In the genomic region with DNA sequence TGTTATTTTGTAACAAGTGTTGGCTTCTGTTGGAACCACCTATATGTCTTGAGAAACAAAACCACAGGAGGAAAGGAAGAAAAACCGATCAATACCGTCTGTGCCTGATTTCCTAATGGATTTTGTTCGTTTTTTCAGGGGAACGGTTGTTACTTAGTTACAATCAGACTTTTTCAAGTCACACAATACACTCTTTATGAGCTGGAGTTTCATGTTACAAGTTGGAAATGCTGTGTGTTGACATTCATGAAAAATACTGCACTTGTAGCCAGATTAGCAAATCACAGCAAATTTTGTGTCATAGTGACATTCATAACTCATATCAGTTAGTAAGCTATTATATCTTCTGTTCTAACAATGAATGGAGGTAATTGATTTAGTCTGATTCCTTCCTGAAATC, we compare ENCODE assay signal across 21 cellular contexts.
DNase-seq lines count a peak whose midpoint lies in the region; ATAC-seq, FAIRE-seq and TF ChIP-seq lines count a peak whose summit lies in the region.
"Had no signal": no experiment of that assay in that cellular context is flagged by ENCODE, and none has a peak within 500 bp of the region (broad histone marks: within the 10 kb centered on the region; RNA-seq: fewer than 3 reads in every experiment).

No MANE protein-coding gene starts in this region.

- no peak overlapping the region for H2BK120ac ChIP-seq in neuronal stem cell (ENCODE audit: low read depth, low read length)

- H3K79me2 ChIP-seq in GM12878 (ENCODE audit: control insufficient read depth, insufficient read depth, low read length) = no peaks in the 10 kb centered on the region

- SMC1A ChIA-PET in GM12878 (lab: Charles Lee; ENCODE audit: uncharacterized antibody, unreplicated experiment) = no interaction called here

- H3K18ac ChIP-seq in neuronal stem cell (ENCODE audit: low read length) = no peak overlapping the region

- H3K9ac ChIP-seq in GM12878 (ENCODE audit: control insufficient read depth, insufficient read depth, low read length) = no peak overlapping the region
- no peak overlapping the region for H3K9ac ChIP-seq in neuronal stem cell (ENCODE audit: low read depth, low read length, poor library complexity)

- FAIRE-seq in GM12878 (lab: Jason Lieb, UNC) = peak; percentile 31

- in situ Hi-C loops in GM12878 (cut with MboI) = no loop called here

- H3K27ac ChIP-seq in GM12878 (ENCODE audit: control insufficient read depth, insufficient read depth) (no peak overlapping the region), testis (peak overlapping the region; percentile 25 to 49), neuronal stem cell (replicated peaks; ENCODE audit: low read length) (no peak overlapping the region)
- H3K27ac ChIP-seq: RWPE1, SJCRH30 had no signal

- no peak overlapping the region for H3K4ac ChIP-seq in neuronal stem cell (ENCODE audit: low read length)

- H3K36me3 ChIP-seq in GM12878 (ENCODE audit: control insufficient read depth in 2 of 2, insufficient read depth in 2 of 2, low read length in 1 of 2) = peaks cover 0 to 4% of the 10 kb centered on the region in 2 experiments; a peak in 1 of 4 replicates
- H3K36me3 ChIP-seq in testis (ENCODE audit: low read depth, missing control alignments) = no peaks in the 10 kb centered on the region
- peaks cover 0 to 45% of the 10 kb centered on the region in 2 donors for H3K36me3 ChIP-seq in neuronal stem cell (replicated peaks in 1 of 2; ENCODE audit: control insufficient read depth in 2 of 2, insufficient read depth in 2 of 2, low read length in 2 of 2)
- H3K36me3 ChIP-seq: BE2C, HAP-1 had no signal

- no peak overlapping the region for H3K14ac ChIP-seq in neuronal stem cell (ENCODE audit: low read length)

- no peak for ATAC-seq in GM12878
- ATAC-seq in HG02938 (IDR thresholded peaks at IDR 0.05; ENCODE audit: unreplicated experiment) = no peak
- ATAC-seq: PC-3 had no signal

- RAD21 ChIA-PET in GM12878 (lab: Charles Lee; ENCODE audit: unreplicated experiment) = interaction anchor here (0.6 to 1.3 kb wide), 2 partner anchors 13 to 1625 kb away, joined by 3 read pairs; no protein-coding TSS in a partner anchor

- TF ChIP-seq RAD21 in GM12878 (IDR thresholded peaks at IDR 0.05; ENCODE audit: insufficient read depth, low read depth, low read length) = no peak

- CTCF ChIA-PET in GM12878 (lab: Yijun Ruan, JAX) = interaction anchor here (0.7 to 1.5 kb wide), 3 partner anchors 10 to 62 kb away, joined by 3 read pairs; no protein-coding TSS in a partner anchor

- intact Hi-C loops in GM12878 (cut with micrococcal nuclease; ENCODE audit: unreplicated experiment) (no loop called here), testis (cut with DNase I; ENCODE audit: low total_unique reads) (no loop called here)

- H2BK12ac ChIP-seq in neuronal stem cell (ENCODE audit: low read length) = no peak overlapping the region

- H3K4me3 ChIP-seq in GM12878 (no peak overlapping the region), testis (no peak overlapping the region), neuronal stem cell (ENCODE audit: low read length in 2 of 2) (no peak overlapping the region)
- H3K4me3 ChIP-seq: HAP-1, SJCRH30 had no signal

- H3K9me3 ChIP-seq in GM12878 (replicated peaks; ENCODE audit: control insufficient read depth, insufficient read depth, low read length) (no peaks in the 10 kb centered on the region), testis (no peaks in the 10 kb centered on the region), neuronal stem cell (replicated peaks in 1 of 2; ENCODE audit: control insufficient read depth in 2 of 2, insufficient read depth in 1 of 2, low read depth in 1 of 2, low read length in 2 of 2) (no peaks in the 10 kb centered on the region)
- H3K9me3 ChIP-seq: BE2C, HAP-1, SJCRH30 had no signal

- no peak overlapping the region for H2AK5ac ChIP-seq in neuronal stem cell (ENCODE audit: low read depth, low read length)

- H3K79me1 ChIP-seq in neuronal stem cell (ENCODE audit: low read depth, low read length) = no peaks in the 10 kb centered on the region

- no peaks in the 10 kb centered on the region for H4K20me1 ChIP-seq in GM12878 (ENCODE audit: control insufficient read depth, insufficient read depth)

- TF ChIP-seq POLR2A in GM12878 (IDR thresholded peaks at IDR 0.05; ENCODE audit: low read depth, low read length) (no peak), testis (IDR thresholded peaks at IDR 0.05) (no peak)

- H3K27me3 ChIP-seq in GM12878 (replicated peaks in 1 of 2; ENCODE audit: control insufficient read depth in 2 of 2, insufficient read depth in 2 of 2, low read length in 1 of 2) (no peaks in the 10 kb centered on the region), testis (no peaks in the 10 kb centered on the region), neuronal stem cell (ENCODE audit: control insufficient read depth in 3 of 3, insufficient read depth in 3 of 3, low read depth in 1 of 3, low read length in 3 of 3) (no peaks in the 10 kb centered on the region)
- H3K27me3 ChIP-seq: BE2C, SJCRH30 had no signal

- WGBS in GM12878 (ENCODE audit: insufficient coverage, insufficient replicate concordance, low lambda C conversion rate, missing lambda C conversion rate) = 82% methylated on average over 4 of the region's 4 CpGs
- 51 to 52% methylated on average over 4 of the region's 4 CpGs for WGBS in testis, 2 donors
- WGBS in neuronal stem cell (ENCODE audit: extremely low coverage in 2 of 2, insufficient read length in 2 of 2, insufficient replicate concordance in 1 of 2), 2 donors = no CpG with 5 or more reads among the region's 4 CpGs

- DNase-seq in NCI-H2107 treated with DMSO at 0.1 percent for 48 hours (lab: John Stamatoyannopoulos, UW; ENCODE audit: unreplicated experiment) (peak; percentile 18), NCI-H2107 (lab: John Stamatoyannopoulos, UW) (no peak), GM12878 (ENCODE audit: low read depth, low spot score) (no peak), left kidney (ENCODE audit: low read depth, low spot score) (peak; percentile 29), testis (no peak), midbrain (lab: John Stamatoyannopoulos, UW) (no peak), neuronal stem cell (ENCODE audit: low spot score) (no peak)
- DNase-seq: 8988T; BE2C; CD4-positive, alpha-beta T cell; DMS79 treated with DMSO at 0.1 percent for 48 hours; KBM-7; NCI-H1092 treated with DMSO at 0.1 percent for 48 hours; NCI-H1694 treated with DMSO at 0.1 percent for 48 hours; NCI-H2171 treated with DMSO at 0.1 percent for 48 hours; NCI-H748 treated with DMSO at 0.1 percent for 48 hours; PC-3; SJCRH30 had no signal

- TF ChIP-seq EP300 in GM12878 (IDR thresholded peaks at IDR 0.05; ENCODE audit: borderline replicate concordance in 1 of 2, control insufficient read depth in 1 of 2, low read depth in 2 of 2, low read length in 2 of 2) = no peak

- H3K23ac ChIP-seq in neuronal stem cell (ENCODE audit: low read depth, low read length, poor library complexity) = no peak overlapping the region

- H2AFZ ChIP-seq in GM12878 (ENCODE audit: control insufficient read depth, low read depth, low read length) (no peak overlapping the region), neuronal stem cell (ENCODE audit: low read length) (no peak overlapping the region)

- no peak overlapping the region for H3K4me2 ChIP-seq in GM12878 (ENCODE audit: control insufficient read depth, insufficient read depth)
- H3K4me2 ChIP-seq in neuronal stem cell (ENCODE audit: insufficient read depth, low read length, poor library complexity, severe bottlenecking) = no peak overlapping the region

- POLR2A ChIA-PET in GM12878 (lab: Charles Lee) = no interaction called here

- H4K91ac ChIP-seq in neuronal stem cell (ENCODE audit: low read depth, low read length, poor library complexity) = no peak overlapping the region

- TF ChIP-seq CTCF in GM12878 (IDR thresholded peaks at IDR 0.05 in 2 of 3, conservative IDR thresholded peaks at IDR 0.05 in 1 of 3; ENCODE audit: control insufficient read depth in 2 of 3, extremely low read depth in 1 of 3, insufficient read depth in 1 of 3, low read depth in 3 of 3, low read length in 3 of 3) (no peak), testis (IDR thresholded peaks at IDR 0.05) (no peak)

- no peak overlapping the region for H4K8ac ChIP-seq in neuronal stem cell (ENCODE audit: low read depth, low read length)

- no peak overlapping the region for H2BK15ac ChIP-seq in neuronal stem cell (ENCODE audit: low read length)

- TSS peak; percentile 36 for BruUV-seq in GM12878 (replicated peaks; lab: Mats Ljungman, UMichigan)

- H3K4me1 ChIP-seq in GM12878 (ENCODE audit: control insufficient read depth, insufficient read depth, low read length) = no peaks in the 10 kb centered on the region
- H3K4me1 ChIP-seq in testis = no peaks in the 10 kb centered on the region
- no peaks in the 10 kb centered on the region for H3K4me1 ChIP-seq in neuronal stem cell (ENCODE audit: control insufficient read depth in 2 of 2, insufficient read depth in 1 of 2, low read depth in 1 of 2, low read length in 2 of 2)
- H3K4me1 ChIP-seq: BE2C, HAP-1 had no signal

- no peak overlapping the region for H2BK5ac ChIP-seq in neuronal stem cell (ENCODE audit: low read length)

TF ChIP-seq in GM12878, 131 proteins besides CTCF, POLR2A, EP300 and RAD21 (continues in another document):
- TF ChIP-seq, protein P1, sequence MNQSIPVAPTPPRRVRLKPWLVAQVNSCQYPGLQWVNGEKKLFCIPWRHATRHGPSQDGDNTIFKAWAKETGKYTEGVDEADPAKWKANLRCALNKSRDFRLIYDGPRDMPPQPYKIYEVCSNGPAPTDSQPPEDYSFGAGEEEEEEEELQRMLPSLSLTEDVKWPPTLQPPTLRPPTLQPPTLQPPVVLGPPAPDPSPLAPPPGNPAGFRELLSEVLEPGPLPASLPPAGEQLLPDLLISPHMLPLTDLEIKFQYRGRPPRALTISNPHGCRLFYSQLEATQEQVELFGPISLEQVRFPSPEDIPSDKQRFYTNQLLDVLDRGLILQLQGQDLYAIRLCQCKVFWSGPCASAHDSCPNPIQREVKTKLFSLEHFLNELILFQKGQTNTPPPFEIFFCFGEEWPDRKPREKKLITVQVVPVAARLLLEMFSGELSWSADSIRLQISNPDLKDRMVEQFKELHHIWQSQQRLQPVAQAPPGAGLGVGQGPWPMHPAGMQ (IDR thresholded peaks at IDR 0.05; ENCODE audit: borderline replicate concordance) = no peak
- TF ChIP-seq, protein P2, sequence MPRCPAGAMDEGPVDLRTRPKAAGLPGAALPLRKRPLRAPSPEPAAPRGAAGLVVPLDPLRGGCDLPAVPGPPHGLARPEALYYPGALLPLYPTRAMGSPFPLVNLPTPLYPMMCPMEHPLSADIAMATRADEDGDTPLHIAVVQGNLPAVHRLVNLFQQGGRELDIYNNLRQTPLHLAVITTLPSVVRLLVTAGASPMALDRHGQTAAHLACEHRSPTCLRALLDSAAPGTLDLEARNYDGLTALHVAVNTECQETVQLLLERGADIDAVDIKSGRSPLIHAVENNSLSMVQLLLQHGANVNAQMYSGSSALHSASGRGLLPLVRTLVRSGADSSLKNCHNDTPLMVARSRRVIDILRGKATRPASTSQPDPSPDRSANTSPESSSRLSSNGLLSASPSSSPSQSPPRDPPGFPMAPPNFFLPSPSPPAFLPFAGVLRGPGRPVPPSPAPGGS (IDR thresholded peaks at IDR 0.05; ENCODE audit: borderline replicate concordance, insufficient read depth, low read depth, low read length, poor library complexity, severe bottlenecking) = no peak
- TF ChIP-seq SPI1 (IDR thresholded peaks at IDR 0.05; ENCODE audit: borderline replicate concordance, insufficient read depth, low read depth, low read length) = no peak
- TF ChIP-seq RB1 (IDR thresholded peaks at IDR 0.05; ENCODE audit: borderline replicate concordance) = no peak

Comparison
In these comparisons a context has a peak if more than half of its experiments do, and no peak if none do; other contexts are left out.
1. DNase-seq: peak in NCI-H2107 treated with DMSO at 0.1 percent for 48 hours (single experiment) and left kidney (single experiment); none in NCI-H2107 (single experiment), GM12878 (single experiment), testis (single experiment), midbrain (single experiment) and neuronal stem cell (single experiment).
2. H3K27ac ChIP-seq: peak in testis (2 of 2); none in GM12878 (single experiment) and neuronal stem cell (single experiment).